In genomic region chr14:99240512-99241313, GRCh38 we compare ENCODE assay signal across 15 cellular contexts. TPM values are rescaled to one million over a fixed set of nuclear protein-coding genes. Genes with fewer than 3 reads are reported as not detected.
DNase-seq lines count a peak whose midpoint lies in the region; FAIRE-seq and TF ChIP-seq lines count a peak whose summit lies in the region.
"Had no signal": no experiment of that assay in that cellular context is flagged by ENCODE, and none has a peak within 500 bp of the region (broad histone marks: within the 10 kb centered on the region; RNA-seq: fewer than 3 reads in every experiment).

No MANE protein-coding gene starts in this region.

- H4K20me1 ChIP-seq in neural cell (ENCODE audit: insufficient read depth) (peaks cover 99% of the 10 kb centered on the region), neural progenitor cell (ENCODE audit: low read depth) (no peaks in the 10 kb centered on the region)

- H3K36me3 ChIP-seq in neural cell (ENCODE audit: insufficient read depth, low read length) (no peaks in the 10 kb centered on the region), neural progenitor cell (no peaks in the 10 kb centered on the region)
- H3K36me3 ChIP-seq: gastroesophageal sphincter had no signal

- no peaks in the 10 kb centered on the region for H3K9me3 Mint-ChIP-seq in activated CD4-positive, alpha-beta T cell treated with anti-CD3 and anti-CD28 coated beads, Interleukin-2, amount 10 ng/mL, durations not matched to agents 24 days and 14 days
- no peaks in the 10 kb centered on the region for H3K9me3 Mint-ChIP-seq in T-helper 1 cell treated with Interleukin-12 subunit alpha and Interleukin-12 subunit beta and Interleukin-4 antibody, amounts not matched to agents 30 μg/mL and 1 μg/mL, for 36 hours
- peaks cover 3% of the 10 kb centered on the region for H3K9me3 Mint-ChIP-seq in neural progenitor cell

- H2AFZ ChIP-seq in neural cell (ENCODE audit: low read depth, low read length) (no peak overlapping the region), neural progenitor cell (replicated peaks) (no peak overlapping the region)
- H2AFZ ChIP-seq: parathyroid adenoma had no signal

- H3K4me2 ChIP-seq in neural cell (ENCODE audit: low read length) (no peak overlapping the region), neural progenitor cell (no peak overlapping the region)

- H3K4me3 ChIP-seq in dorsolateral prefrontal cortex (peak overlapping the region in 12 of 59 donors; percentile 5 to 30 (median 18)), neural cell (ENCODE audit: low read length) (peak overlapping the region; percentile 70), neural progenitor cell (no peak overlapping the region)
- H3K4me3 ChIP-seq: gastroesophageal sphincter had no signal

- no peaks in the 10 kb centered on the region for H3K9me2 ChIP-seq in neural cell (ENCODE audit: insufficient read depth, low read length)

- peaks cover 28% of the 10 kb centered on the region for H3K36me3 Mint-ChIP-seq in activated CD4-positive, alpha-beta T cell treated with anti-CD3 and anti-CD28 coated beads, Interleukin-2, amount 10 ng/mL, durations not matched to agents 24 days and 14 days (ENCODE audit: low read depth)
- peaks cover 50% of the 10 kb centered on the region for H3K36me3 Mint-ChIP-seq in T-helper 1 cell treated with Interleukin-12 subunit alpha and Interleukin-12 subunit beta and Interleukin-4 antibody, amounts not matched to agents 30 μg/mL and 1 μg/mL, for 36 hours (ENCODE audit: low read depth)
- H3K36me3 Mint-ChIP-seq in neural progenitor cell: no peaks in the 10 kb centered on the region

- peak overlapping the region; percentile 99 for H3K27ac Mint-ChIP-seq in activated CD4-positive, alpha-beta T cell treated with anti-CD3 and anti-CD28 coated beads, Interleukin-2, amount 10 ng/mL, durations not matched to agents 24 days and 14 days
- peak overlapping the region; percentile 98 for H3K27ac Mint-ChIP-seq in T-helper 1 cell treated with Interleukin-12 subunit alpha and Interleukin-12 subunit beta and Interleukin-4 antibody, amounts not matched to agents 30 μg/mL and 1 μg/mL, for 36 hours
- H3K27ac Mint-ChIP-seq in neural progenitor cell: no peak overlapping the region

- intact Hi-C loops in activated CD4-positive, alpha-beta T cell treated with anti-CD3 and anti-CD28 coated beads, Interleukin-2, amount 10 ng/mL, durations not matched to agents 24 days and 14 days (cut with micrococcal nuclease): loop anchor here (1.0 kb wide), 1 partner anchor 22 kb away; no protein-coding TSS in a partner anchor
- intact Hi-C loops in dorsolateral prefrontal cortex (cut with DNase I): no loop called here

- TF ChIP-seq CTCF in dorsolateral prefrontal cortex (IDR thresholded peaks at IDR 0.05 in 54 of 56, conservative IDR thresholded peaks at IDR 0.05 in 2 of 56; ENCODE audit: low read depth in 1 of 56, partially characterized antibody in 56 of 56) (no peak), neural cell (IDR thresholded peaks at IDR 0.05; ENCODE audit: poor library complexity, severe bottlenecking) (no peak), neural progenitor cell (IDR thresholded peaks at IDR 0.05) (no peak)

- H3K27me3 Mint-ChIP-seq in activated CD4-positive, alpha-beta T cell treated with anti-CD3 and anti-CD28 coated beads, Interleukin-2, amount 10 ng/mL, durations not matched to agents 24 days and 14 days: no peaks in the 10 kb centered on the region
- H3K27me3 Mint-ChIP-seq in T-helper 1 cell treated with Interleukin-12 subunit alpha and Interleukin-12 subunit beta and Interleukin-4 antibody, amounts not matched to agents 30 μg/mL and 1 μg/mL, for 36 hours (ENCODE audit: low read depth): no peaks in the 10 kb centered on the region
- peaks cover 37% of the 10 kb centered on the region for H3K27me3 Mint-ChIP-seq in neural progenitor cell (ENCODE audit: insufficient read depth, low read depth)

- peaks cover 86% of the 10 kb centered on the region for H3K4me1 Mint-ChIP-seq in activated CD4-positive, alpha-beta T cell treated with anti-CD3 and anti-CD28 coated beads, Interleukin-2, amount 10 ng/mL, durations not matched to agents 24 days and 14 days
- peaks cover 90% of the 10 kb centered on the region for H3K4me1 Mint-ChIP-seq in T-helper 1 cell treated with Interleukin-12 subunit alpha and Interleukin-12 subunit beta and Interleukin-4 antibody, amounts not matched to agents 30 μg/mL and 1 μg/mL, for 36 hours (ENCODE audit: low read depth)
- H3K4me1 Mint-ChIP-seq in neural progenitor cell: peaks cover 33% of the 10 kb centered on the region

- H3K27me3 ChIP-seq in dorsolateral prefrontal cortex: peaks cover 0 to 65% (median 21%) of the 10 kb centered on the region in 45 donors
- H3K27me3 ChIP-seq in neural cell (ENCODE audit: insufficient read depth, low read depth, low read length): peaks cover 4% of the 10 kb centered on the region
- H3K27me3 ChIP-seq in neural progenitor cell: peaks cover 50% of the 10 kb centered on the region

- TF ChIP-seq EP300 in neural cell (conservative IDR thresholded peaks at IDR 0.05; ENCODE audit: poor library complexity, severe bottlenecking): no peak

- peak overlapping the region; percentile 90 for H3K4me3 Mint-ChIP-seq in activated CD4-positive, alpha-beta T cell treated with anti-CD3 and anti-CD28 coated beads, Interleukin-2, amount 10 ng/mL, durations not matched to agents 24 days and 14 days
- H3K4me3 Mint-ChIP-seq in T-helper 1 cell treated with Interleukin-12 subunit alpha and Interleukin-12 subunit beta and Interleukin-4 antibody, amounts not matched to agents 30 μg/mL and 1 μg/mL, for 36 hours: peak overlapping the region; percentile 86
- no peak overlapping the region for H3K4me3 Mint-ChIP-seq in neural progenitor cell

- no peaks in the 10 kb centered on the region for H3K9me3 ChIP-seq in neural cell (ENCODE audit: low read length)
- H3K9me3 ChIP-seq in neural progenitor cell (ENCODE audit: low read depth): no peaks in the 10 kb centered on the region

- peaks cover 100% of the 10 kb centered on the region for H3K79me2 ChIP-seq in neural cell (replicated peaks; ENCODE audit: insufficient read depth, low read length)
- H3K79me2 ChIP-seq in neural progenitor cell (ENCODE audit: low read depth): no peaks in the 10 kb centered on the region
- H3K79me2 ChIP-seq: parathyroid adenoma had no signal

- no peak overlapping the region for H3K9ac ChIP-seq in neural cell (ENCODE audit: low read length)
- H3K9ac ChIP-seq in neural progenitor cell: no peak overlapping the region
- H3K9ac ChIP-seq: parathyroid adenoma had no signal

- H3K27ac ChIP-seq in dorsolateral prefrontal cortex (peak overlapping the region in 45 of 59 donors; percentile 3 to 73 (median 46)), neural cell (ENCODE audit: low read length) (peak overlapping the region; percentile 0), neural progenitor cell (no peak overlapping the region)
- H3K27ac ChIP-seq: gastroesophageal sphincter, parathyroid adenoma had no signal

- TF ChIP-seq RAD21 in neural cell (conservative IDR thresholded peaks at IDR 0.05): no peak

- no peak for TF ChIP-seq POLR2A in GM12892 (IDR thresholded peaks at IDR 0.05; ENCODE audit: low read depth, low read length)

- FAIRE-seq in GM12892 (lab: Jason Lieb, UNC): no peak
- FAIRE-seq: HepG2 had no signal

- peak; percentile 78 for DNase-seq in activated CD4-positive, alpha-beta T cell treated with anti-CD3 and anti-CD28 coated beads, Interleukin-2, amount 10 ng/mL, durations not matched to agents 24 days and 14 days
- no peak for DNase-seq in activated CD4-positive, alpha-beta T cell treated with anti-CD3 and anti-CD28 coated beads for 4 hours
- DNase-seq in dorsolateral prefrontal cortex: no peak
- no peak for DNase-seq in stimulated activated naive CD4-positive, alpha-beta T cell treated with Interleukin-2 at 50 U/mL for 16 hours (lab: John Stamatoyannopoulos, UW)
- no peak for DNase-seq in GM12892 (ENCODE audit: insufficient read length)
- DNase-seq in neural progenitor cell (ENCODE audit: low spot score): no peak
- DNase-seq: 8988T; activated CD4-positive, CD25-positive, alpha-beta regulatory T cell treated with anti-CD3 and anti-CD28 coated beads, Interleukin-2, amount 50 U/mL, for 72 hours; NCI-H774 had no signal

- peaks cover 7% of the 10 kb centered on the region for H3K4me1 ChIP-seq in neural progenitor cell
- H3K4me1 ChIP-seq: parathyroid adenoma had no signal

- no peaks in the 10 kb centered on the region for H3F3A ChIP-seq in neural cell (ENCODE audit: insufficient read depth, low read length, poor library complexity, severe bottlenecking)
- peaks cover 15% of the 10 kb centered on the region for H3F3A ChIP-seq in neural progenitor cell (ENCODE audit: low read depth)

TF ChIP-seq in neural cell, 6 proteins besides CTCF, POLR2A, EP300 and RAD21 (continues in another document):
- TF ChIP-seq POLR2AphosphoS5 (IDR thresholded peaks at IDR 0.05) (peak; percentile 19), EZH2 (IDR thresholded peaks at IDR 0.05; ENCODE audit: borderline replicate concordance, insufficient read depth, low read length, poor library complexity, severe bottlenecking) (no peak)

RNA-seq across cellular contexts. Expression of gene BCL11B, which starts 31.3 kb away (rescaled TPM):
- total RNA-seq in activated CD4-positive, alpha-beta T cell treated with anti-CD3 and anti-CD28 coated beads, Interleukin-2, amount 10 ng/mL, durations not matched to agents 24 days and 14 days: 48.2 and 48.5 TPM in 2 replicates
- total RNA-seq in dorsolateral prefrontal cortex (10 to 100 TPM in 75 of 120 experiments, 1 to 10 TPM in 45; 3.3 to 16.0 (median 10.5) TPM), neural progenitor cell (ENCODE audit: low replicate concordance) (1.3 and 1.5 TPM in 2 replicates)
- 98.9 and 104 TPM in 2 replicates for polyA plus RNA-seq in neural cell
- polyA minus RNA-seq in neural cell: 259 and 270 TPM in 2 replicates
- 0.11 TPM for polyA plus RNA-seq in GM12892 (2012; ENCODE audit: missing spikeins)
- total RNA-seq: G401, HepG2 had no signal
- polyA plus RNA-seq: HepG2 had no signal
